In the genomic region with DNA sequence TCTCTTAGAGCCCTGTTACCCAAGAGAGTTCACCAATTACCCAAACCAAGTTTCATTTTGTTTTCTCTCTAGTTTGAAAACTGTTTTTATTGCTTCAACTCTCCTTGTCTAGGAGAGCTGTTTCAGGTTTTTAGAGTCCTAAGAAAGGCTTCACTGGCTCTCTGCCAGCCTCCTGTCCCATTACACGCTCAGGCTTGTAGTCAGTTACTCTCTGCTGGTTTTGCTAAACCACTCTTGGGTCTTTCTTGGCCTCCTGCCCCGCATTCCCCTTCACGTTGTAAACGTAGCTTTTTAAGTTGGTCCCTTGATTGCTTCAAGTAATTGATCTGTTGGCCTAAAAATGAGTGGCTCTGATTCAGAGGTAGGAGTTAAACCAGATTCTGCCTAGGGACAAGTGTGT, we compare ENCODE assay signal across 19 cellular contexts.
A peak's percentile ranks its signal among the peaks of the same experiment; 100 is the strongest.
DNase-seq lines count a peak whose midpoint lies in the region; ATAC-seq and TF ChIP-seq lines count a peak whose summit lies in the region.
"Had no signal": no experiment of that assay in that cellular context is flagged by ENCODE, and none has a peak within 500 bp of the region (broad histone marks: within the 10 kb centered on the region; RNA-seq: fewer than 3 reads in every experiment).

No MANE protein-coding gene starts in this region.

- H3K4me1 ChIP-seq in foreskin keratinocyte (no peaks in the 10 kb centered on the region), stomach smooth muscle (ENCODE audit: control insufficient read depth, insufficient read depth, low read length) (peaks cover 34% of the 10 kb centered on the region)

- peak; percentile 35 for ATAC-seq in foreskin keratinocyte
- ATAC-seq: GM23338, SK-N-SH treated with all-trans-retinoic acid at 6 μM for 48 hours had no signal

- TF ChIP-seq CTCF in foreskin keratinocyte (conservative IDR thresholded peaks at IDR 0.05), result no peak

- peak overlapping the region in 1 of 2 donors; percentile 29 for H3K4me3 ChIP-seq in stomach smooth muscle (ENCODE audit: low read length in 2 of 2)
- H3K4me3 ChIP-seq: coronary artery, GM23338, MG63 had no signal

- peak; percentile 38 for DNase-seq in NCI-H345 (lab: John Stamatoyannopoulos, UW)
- DNase-seq in NCI-H345 treated with DMSO at 0.1 percent for 48 hours (lab: John Stamatoyannopoulos, UW; ENCODE audit: unreplicated experiment), result no peak
- DNase-seq in RPMI8226, result peak; percentile 63
- peak; percentile 49 to 68 for DNase-seq in foreskin keratinocyte
- no peak for DNase-seq in KG1 (lab: John Stamatoyannopoulos, UW)
- DNase-seq in GM03348 (ENCODE audit: low spot score), result no peak
- DNase-seq in NAMALWA (ENCODE audit: low spot score), result no peak
- DNase-seq: CD4-positive, CD25-positive, alpha-beta regulatory T cell; islet precursor cell; MG63; NCI-H226; OCI-M1; stimulated activated CD4-positive, alpha-beta T cell treated with anti-CD3 and anti-CD28 coated beads, Interleukin-4, amount 100 ng/mL, for 4 hours; trophoblast cell had no signal

- no peaks in the 10 kb centered on the region for H3K27me3 ChIP-seq in foreskin keratinocyte
- no peaks in the 10 kb centered on the region for H3K27me3 ChIP-seq in stomach smooth muscle (ENCODE audit: control insufficient read depth in 1 of 2, insufficient read depth in 2 of 2, low read length in 2 of 2)
- H3K27me3 ChIP-seq: MG63 had no signal

- H3K27ac ChIP-seq in foreskin keratinocyte (no peak overlapping the region), stomach smooth muscle (ENCODE audit: low read length) (peak overlapping the region; percentile 87)
- H3K27ac ChIP-seq: coronary artery, epithelial cell of prostate had no signal

- no peaks in the 10 kb centered on the region for H3K9me3 ChIP-seq in stomach smooth muscle (ENCODE audit: control insufficient read depth in 2 of 2, low read length in 2 of 2)
- H3K9me3 ChIP-seq: MG63 had no signal

- peak overlapping the region in 1 of 2 donors; percentile 36 for H3K9ac ChIP-seq in stomach smooth muscle (ENCODE audit: low read length in 2 of 2)

- no peaks in the 10 kb centered on the region for H3K36me3 ChIP-seq in stomach smooth muscle (ENCODE audit: control insufficient read depth in 2 of 2, insufficient read depth in 2 of 2, low read length in 2 of 2)
- H3K36me3 ChIP-seq: MG63 had no signal

Comparison
In these comparisons a context has a peak if more than half of its experiments do, and no peak if none do; other contexts are left out.
1. DNase-seq: peak in NCI-H345 (single experiment), RPMI8226 (single experiment) and foreskin keratinocyte (2 of 2); none in NCI-H345 treated with DMSO at 0.1 percent for 48 hours (single experiment), KG1 (single experiment), GM03348 (single experiment) and NAMALWA (single experiment).